In genomic region chr20:58171796-58172425, GRCh38 we compare ENCODE assay signal across 24 cellular contexts. TPM values are rescaled to one million over a fixed set of nuclear protein-coding genes. Genes with fewer than 3 reads are reported as not detected.
DNase-seq lines count a peak whose midpoint lies in the region; ATAC-seq, FAIRE-seq and TF ChIP-seq lines count a peak whose summit lies in the region.
"Had no signal": no experiment of that assay in that cellular context is flagged by ENCODE, and none has a peak within 500 bp of the region (broad histone marks: within the 10 kb centered on the region; RNA-seq: fewer than 3 reads in every experiment).

No MANE protein-coding gene starts in this region.

- H3K79me1 ChIP-seq in IMR-90 (ENCODE audit: low read depth in 1 of 2, low read length in 2 of 2): no peaks in the 10 kb centered on the region

- H4K8ac ChIP-seq in IMR-90 (ENCODE audit: low read depth in 2 of 2, low read length in 2 of 2): no peak overlapping the region

- CTCF ChIA-PET in HepG2 (lab: Yijun Ruan, JAX; ENCODE audit: low intra/inter-chr PET ratio, low total read pairs) (no interaction called here), IMR-90 (lab: Yijun Ruan, JAX) (interaction anchor here (0.6 kb wide), 1 partner anchor 571 kb away, joined by 4 read pairs; no protein-coding TSS in a partner anchor)

- no peak for TF ChIP-seq RAD21 in HepG2 (CRISPR knock-in tag; IDR thresholded peaks at IDR 0.05)
- no peak for TF ChIP-seq RAD21 in IMR-90 (IDR thresholded peaks at IDR 0.05; ENCODE audit: low read length)

- H3K36me3 ChIP-seq in HepG2 (replicated peaks in 1 of 2; ENCODE audit: control insufficient read depth in 1 of 2, insufficient read depth in 2 of 2, low read length in 2 of 2) (no peaks in the 10 kb centered on the region), right lobe of liver (no peaks in the 10 kb centered on the region), IMR-90 (ENCODE audit: control insufficient read depth, insufficient read depth, low read length) (no peaks in the 10 kb centered on the region)
- H3K36me3 ChIP-seq: BE2C, HAP-1, Peyer's patch, SJCRH30 had no signal

- H3K9me3 ChIP-seq in HepG2 (ENCODE audit: low read length): no peaks in the 10 kb centered on the region
- H3K9me3 ChIP-seq in right lobe of liver: no peaks in the 10 kb centered on the region
- no peaks in the 10 kb centered on the region for H3K9me3 ChIP-seq in IMR-90 (ENCODE audit: control insufficient read depth, insufficient read depth, low read length)
- H3K9me3 ChIP-seq: BE2C, Caco-2, HAP-1, Peyer's patch, SJCRH30 had no signal

- no peak overlapping the region for H3K27ac ChIP-seq in HepG2 (ENCODE audit: extremely low read length, insufficient read depth, low read length)
- H3K27ac ChIP-seq in right lobe of liver: no peak overlapping the region
- H3K27ac ChIP-seq in IMR-90 (ENCODE audit: insufficient read depth, low read length): no peak overlapping the region
- H3K27ac ChIP-seq: Peyer's patch, SJCRH30 had no signal

- TF ChIP-seq CTCF in HepG2 (CRISPR knock-in tag; IDR thresholded peaks at IDR 0.05): no peak
- no peak for TF ChIP-seq CTCF in right lobe of liver (IDR thresholded peaks at IDR 0.05)
- TF ChIP-seq CTCF in IMR-90 (conservative IDR thresholded peaks at IDR 0.05; ENCODE audit: low read depth, low read length): no peak

- no peak for FAIRE-seq in HepG2 (lab: Jason Lieb, UNC)
- peak; percentile 77 for FAIRE-seq in urothelium cell line (lab: Jason Lieb, UNC)
- no peak for FAIRE-seq in frontal cortex (lab: Jason Lieb, UNC)
- FAIRE-seq: GM12878 had no signal

- in situ Hi-C loops in HepG2 (cut with HindIII; ENCODE audit: extremely low pct_ligation_motif_present, low pct_unique_long_range_greater_than_20kb): no loop called here
- in situ Hi-C loops in IMR-90 (cut with MboI; ENCODE audit: low sequenced_read_pairs): no loop called here

- H2BK20ac ChIP-seq in IMR-90 (ENCODE audit: low read depth, low read length): no peak overlapping the region

- H3K4me3 ChIP-seq in HepG2 (replicated peaks in 1 of 3; ENCODE audit: insufficient read depth in 1 of 3, low read depth in 2 of 3, low read length in 3 of 3): no peak overlapping the region
- H3K4me3 ChIP-seq in right lobe of liver: no peak overlapping the region
- no peak overlapping the region for H3K4me3 ChIP-seq in IMR-90 (ENCODE audit: insufficient read depth, low read depth, low read length)
- H3K4me3 ChIP-seq: GM12878, HAP-1, Peyer's patch, SJCRH30 had no signal

- dilution Hi-C loops in IMR-90 (cut with HindIII; ENCODE audit: low sequenced_read_pairs, unreplicated experiment): no loop called here

- ATAC-seq in HepG2 (no peak), right lobe of liver (no peak), IMR-90 (ENCODE audit: low read depth) (no peak)
- ATAC-seq: GM12878 had no signal

- H3K4me2 ChIP-seq in HepG2 (ENCODE audit: low read depth, low read length) (no peak overlapping the region), IMR-90 (ENCODE audit: low read depth, low read length) (no peak overlapping the region)

- BruUV-seq in HepG2 (replicated peaks; lab: Mats Ljungman, UMichigan) (no TSS peak), IMR-90 (replicated peaks; lab: Mats Ljungman, UMichigan) (no TSS peak)

- H3K9me1 ChIP-seq in IMR-90 (ENCODE audit: insufficient read depth, low read length): no peaks in the 10 kb centered on the region

- no peak overlapping the region for H4K91ac ChIP-seq in IMR-90 (ENCODE audit: insufficient read depth, low read depth, low read length)

- H2BK120ac ChIP-seq in IMR-90 (ENCODE audit: low read depth, low read length): no peak overlapping the region

- H2AK5ac ChIP-seq in IMR-90 (ENCODE audit: low read depth, low read length): no peak overlapping the region

- no peak overlapping the region for H3K14ac ChIP-seq in IMR-90 (replicated peaks; ENCODE audit: low read depth, low read length)

- H3K9ac ChIP-seq in HepG2 (ENCODE audit: insufficient read depth, low read depth, low read length) (no peak overlapping the region), IMR-90 (ENCODE audit: low read depth, low read length) (no peak overlapping the region)

- peak overlapping the region; percentile 39 for H2AK9ac ChIP-seq in IMR-90 (replicated peaks; ENCODE audit: low read depth, low read length, poor library complexity)

- H3K23ac ChIP-seq in IMR-90 (ENCODE audit: low read depth, low read length): no peak overlapping the region

- H2BK15ac ChIP-seq in IMR-90 (ENCODE audit: low read depth, low read length): no peak overlapping the region

- no peak overlapping the region for H3K18ac ChIP-seq in IMR-90 (ENCODE audit: low read depth, low read length)

- no peak for TF ChIP-seq EP300 in HepG2 (IDR thresholded peaks at IDR 0.05; ENCODE audit: low read depth in 2 of 2, low read length in 2 of 2)
- TF ChIP-seq EP300 in HepG2 (CRISPR knock-in tag; IDR thresholded peaks at IDR 0.05; ENCODE audit: borderline replicate concordance): no peak

- H2AFZ ChIP-seq in HepG2 (ENCODE audit: low read length) (no peak overlapping the region), IMR-90 (replicated peaks; ENCODE audit: low read length, poor library complexity) (no peak overlapping the region)

- H4K5ac ChIP-seq in IMR-90 (ENCODE audit: low read depth, low read length): no peak overlapping the region

- no peak for DNase-seq in HepG2 (ENCODE audit: low spot score)
- DNase-seq in right lobe of liver: no peak
- no peak for DNase-seq in IMR-90
- peak in 23 of 42 donors; percentile 11 to 62 (median 30) for DNase-seq in head of caudate nucleus
- DNase-seq in urothelium cell line (ENCODE audit: low spot score): no peak
- no peak for DNase-seq in frontal cortex (ENCODE audit: low spot score in 2 of 2)
- no peak for DNase-seq in NCI-H187 treated with DMSO at 0.1 percent for 48 hours (lab: John Stamatoyannopoulos, UW)
- DNase-seq: BE2C; Caco-2; DMS 273 treated with DMSO at 0.1 percent for 48 hours; DMS79 treated with DMSO at 0.1 percent for 48 hours; NCI-H1105; NCI-H2081; NCI-H2171; NCI-H345; NCI-H524; NCI-H774; NK-92 treated with Interleukin-12 subunit alpha and Interleukin-12 subunit beta, amount 100 ng/mL, for 24 hours; SJCRH30 had no signal

- H2BK5ac ChIP-seq in IMR-90 (ENCODE audit: low read depth, low read length, poor library complexity, severe bottlenecking): no peak overlapping the region

- H3K4me1 ChIP-seq in HepG2 (ENCODE audit: insufficient read depth, low read length) (no peaks in the 10 kb centered on the region), right lobe of liver (no peaks in the 10 kb centered on the region), IMR-90 (ENCODE audit: control insufficient read depth, insufficient read depth, low read length) (no peaks in the 10 kb centered on the region)
- H3K4me1 ChIP-seq: Caco-2, HAP-1, Peyer's patch had no signal

- TF ChIP-seq POLR2A in HepG2 (IDR thresholded peaks at IDR 0.05; ENCODE audit: insufficient read depth in 1 of 2, low read depth in 2 of 2, low read length in 2 of 2) (no peak), right lobe of liver (IDR thresholded peaks at IDR 0.05) (no peak), IMR-90 (IDR thresholded peaks at IDR 0.05; ENCODE audit: low read depth, low read length) (no peak)

- POLR2A ChIA-PET in HepG2 (lab: Yijun Ruan, JAX) (no interaction called here), IMR-90 (lab: Charles Lee; ENCODE audit: unreplicated experiment) (no interaction called here)

- whole genome bisulfite sequencing in HepG2 (ENCODE audit: low lambda C conversion rate): 6% methylated on average over 8 of the region's 8 CpGs
- WGBS in right lobe of liver (ENCODE audit: insufficient coverage, low coverage, low lambda C conversion rate, missing lambda C conversion rate): 55% methylated on average over 8 of the region's 8 CpGs
- WGBS in IMR-90 (ENCODE audit: extremely low coverage in 2 of 2, insufficient read length in 1 of 2), 2 experiments: 57% methylated on average over 1 of the region's 8 CpGs; no CpG with 5 or more reads in 1 of the 2 experiments

- intact Hi-C loops in HepG2 (cut with micrococcal nuclease; ENCODE audit: unreplicated experiment): no loop called here
- intact Hi-C loops in right lobe of liver (cut with DNase I): no loop called here
- intact Hi-C loops in IMR-90 (cut with micrococcal nuclease): no loop called here
- intact Hi-C loops in head of caudate nucleus (cut with DNase I): no loop called here

- H3K4ac ChIP-seq in IMR-90 (ENCODE audit: low read depth, low read length): no peak overlapping the region

- H3K79me2 ChIP-seq in HepG2 (ENCODE audit: insufficient read depth, low read length): no peaks in the 10 kb centered on the region

- no peak overlapping the region for H3K56ac ChIP-seq in IMR-90 (ENCODE audit: extremely low read depth, insufficient read depth, low read length)

- H4K20me1 ChIP-seq in HepG2 (ENCODE audit: insufficient read depth, low read length) (no peaks in the 10 kb centered on the region), IMR-90 (ENCODE audit: insufficient read depth, low read length) (no peaks in the 10 kb centered on the region)

- peaks cover 8 to 73% of the 10 kb centered on the region in 2 experiments; a peak in 4 of 5 replicates for H3K27me3 ChIP-seq in HepG2 (ENCODE audit: control insufficient read depth in 1 of 2, insufficient read depth in 2 of 2, low read length in 2 of 2)
- no peaks in the 10 kb centered on the region for H3K27me3 ChIP-seq in right lobe of liver
- peaks cover 7% of the 10 kb centered on the region; the same call in 1 of the 2 replicates for H3K27me3 ChIP-seq in IMR-90 (ENCODE audit: control insufficient read depth, insufficient read depth, low read length)
- H3K27me3 ChIP-seq: BE2C, Peyer's patch, SJCRH30 had no signal

RNA-seq across cellular contexts. Expression of gene ANKRD60, which starts 56.5 kb away (rescaled TPM):
- total RNA-seq in HepG2 (2016; rRNA removed; fragmentation: Illumina TruSeq; extraction: Trizol) (not detected in 2 replicates), right lobe of liver (not detected), IMR-90 (2012; rRNA removed) (not detected in 2 replicates), frontal cortex (not detected)
- not detected in 2 replicates for total RNA-seq in HepG2 (2016; cell fraction: cytosol; rRNA removed; fragmentation: Illumina TruSeq; extraction: Trizol; ENCODE audit: low read depth)
- total RNA-seq in HepG2 (2016; cell fraction: insoluble cytoplasmic fraction; rRNA removed; fragmentation: Illumina TruSeq; extraction: Trizol): not detected in 2 replicates
- not detected in 2 replicates for total RNA-seq in HepG2 (2016; cell fraction: membrane; rRNA removed; fragmentation: Illumina TruSeq; extraction: Trizol)
- total RNA-seq in HepG2 (2016; cell fraction: nucleus; rRNA removed; fragmentation: Illumina TruSeq; extraction: Trizol): not detected in 2 replicates
- polyA plus RNA-seq in HepG2 (2011; rRNA removed) (not detected in 2 replicates), IMR-90 (2012; rRNA removed) (not detected in 2 replicates)
- not detected in 2 replicates for polyA plus RNA-seq in HepG2 (2011; cell fraction: cytosol; rRNA removed)
- not detected in 2 replicates for polyA plus RNA-seq in HepG2 (2011; cell fraction: nucleus; rRNA removed)
- not detected in 2 replicates for polyA plus RNA-seq in HepG2 (2012)
- polyA plus RNA-seq in HepG2 (2016; cell fraction: cytosol; fragmentation: Illumina TruSeq; extraction: Trizol; ENCODE audit: low read depth): not detected in 2 replicates
- not detected in 2 replicates for polyA plus RNA-seq in HepG2 (2016; cell fraction: insoluble cytoplasmic fraction; fragmentation: Illumina TruSeq; extraction: Trizol; ENCODE audit: low read depth)
- not detected in 2 replicates for polyA plus RNA-seq in HepG2 (2016; cell fraction: membrane; fragmentation: Illumina TruSeq; extraction: Trizol; ENCODE audit: low read depth)
- not detected in 2 replicates for polyA plus RNA-seq in HepG2 (2016; cell fraction: nucleus; fragmentation: Illumina TruSeq; extraction: Trizol; ENCODE audit: insufficient read depth, low read depth)
- polyA minus RNA-seq in HepG2 (2011; rRNA and poly(A)+ RNA removed; ENCODE audit: low replicate concordance): not detected in 2 replicates
- not detected in 2 replicates for polyA minus RNA-seq in HepG2 (2011; cell fraction: cytosol; rRNA and poly(A)+ RNA removed)
- polyA minus RNA-seq in HepG2 (2011; cell fraction: nucleus; rRNA and poly(A)+ RNA removed): not detected in 2 replicates
- polyA plus RNA-seq in IMR-90 (2012; cell fraction: cytosol; rRNA removed): not detected in 2 replicates
- not detected in 2 replicates for polyA plus RNA-seq in IMR-90 (2012; cell fraction: nucleus; rRNA removed; ENCODE audit: low replicate concordance)
- total RNA-seq: A673, Caco-2, GM12878, OCI-LY7, Peyer's patch, SJCRH30 had no signal
- polyA plus RNA-seq: GM12878 had no signal

Comparison
In these comparisons a context has a peak if more than half of its experiments do, and no peak if none do; other contexts are left out.
1. DNase-seq: peak in head of caudate nucleus (23 of 42); none in HepG2 (single experiment), right lobe of liver (0 of 3), IMR-90 (single experiment), urothelium cell line (single experiment), frontal cortex (0 of 2) and NCI-H187 treated with DMSO at 0.1 percent for 48 hours (single experiment).